17 cellular contexts compared by ENCODE assay signal in genomic region chr6:68082086-68082485, GRCh38.
"Had no signal": no experiment of that assay in that cellular context is flagged by ENCODE, and none has a peak within 500 bp of the region (broad histone marks: within the 10 kb centered on the region; RNA-seq: fewer than 3 reads in every experiment).

No MANE protein-coding gene starts in this region.

- H3K4me2 ChIP-seq: smooth muscle cell had no signal

- H3K27ac ChIP-seq: breast epithelium, lower lobe of right lung, upper lobe of right lung had no signal

- H3K27me3 ChIP-seq: breast epithelium, upper lobe of right lung had no signal

- H3K36me3 ChIP-seq: breast epithelium, lower lobe of right lung, upper lobe of right lung had no signal

- H3K9me3 ChIP-seq: lower lobe of right lung, upper lobe of right lung had no signal

- H3K4me1 ChIP-seq: breast epithelium, lower lobe of right lung, upper lobe of right lung had no signal

- H3K4me3 ChIP-seq: breast epithelium, lower lobe of right lung, smooth muscle cell, upper lobe of right lung had no signal

- FAIRE-seq: endometrium had no signal

- DNase-seq: activated CD8-positive, alpha-beta memory T cell treated with anti-CD3 and anti-CD28 coated beads for 24 hours; activated CD8-positive, alpha-beta memory T cell treated with anti-CD3 and anti-CD28 coated beads, Interleukin-2, amount 50 U/mL, for 48 hours; activated effector memory CD4-positive, alpha-beta T cell treated with Interleukin-2 at 50 U/mL for 16 hours; activated naive CD4-positive, alpha-beta T cell treated with anti-CD3 and anti-CD28 coated beads, Interleukin-2, amount 10 ng/mL, durations not matched to agents 7 days and 5 days; activated naive CD8-positive, alpha-beta T cell treated with anti-CD3 and anti-CD28 coated beads, Interleukin-2, amount 50 U/mL, for 24 hours; activated T-cell treated with anti-CD3 and anti-CD28 coated beads, Interleukin-2, amount 50 U/mL, for 48 hours; aorta; cortex of kidney; lower lobe of right lung; stimulated activated CD4-positive, alpha-beta T cell treated with anti-CD3 and anti-CD28 coated beads, Interleukin-4, amount 100 ng/mL, for 4 hours; upper lobe of right lung had no signal

- ATAC-seq: activated CD4-positive, CD25-positive, alpha-beta regulatory T cell treated with anti-CD3 and anti-CD28 coated beads, Interleukin-2, amount 50 U/mL, for 24 hours; activated naive CD8-positive, alpha-beta T cell treated with anti-CD3 and anti-CD28 coated beads, Interleukin-2, amount 50 U/mL, for 24 hours; lower lobe of right lung; sciatic nerve; stimulated activated memory B cell treated with anti-CD40 and anti-IgM and Interleukin-4, amounts not matched to agents 10 μg/mL and 1 μg/mL and 100 μg/mL, for 72 hours; upper lobe of right lung had no signal
